Comparison of ENCODE assay signal across 8 cellular contexts in genomic region chr21:46229133-46229922, GRCh38. TPM values are rescaled to one million over a fixed set of nuclear protein-coding genes. Genes with fewer than 3 reads are reported as not detected.
DNase-seq lines count a peak whose midpoint lies in the region; ATAC-seq and TF ChIP-seq lines count a peak whose summit lies in the region.

No MANE protein-coding gene starts in this region.

- peak overlapping the region; percentile 98 for H3K27ac Mint-ChIP-seq in progenitor cell of endocrine pancreas

- H3K9me3 Mint-ChIP-seq in progenitor cell of endocrine pancreas (ENCODE audit: low read depth), result peaks cover 13% of the 10 kb centered on the region

- 0% methylated on average over 2 of the region's 72 CpGs; no CpG with 5 or more reads in 1 of the 2 donors for WGBS in gastroesophageal sphincter (ENCODE audit: low coverage in 1 of 2), 2 donors

- H3K4me3 ChIP-seq in WI38 (ENCODE audit: low read depth, low read length) (peak overlapping the region; percentile 65), gastroesophageal sphincter (peak overlapping the region; percentile 63 to 94)

- peak overlapping the region; percentile 96 for H3K4me3 Mint-ChIP-seq in progenitor cell of endocrine pancreas (ENCODE audit: low read depth)

- H3K27me3 ChIP-seq in gastroesophageal sphincter, result no peaks in the 10 kb centered on the region

- TF ChIP-seq EP300 in gastroesophageal sphincter (IDR thresholded peaks at IDR 0.05), result no peak

- no peak for TF ChIP-seq POLR2A in gastroesophageal sphincter (IDR thresholded peaks at IDR 0.05)

- peak; percentile 36 for TF ChIP-seq CTCF in WI38 (IDR thresholded peaks at IDR 0.05; ENCODE audit: low read depth, low read length)
- TF ChIP-seq CTCF in gastroesophageal sphincter (IDR thresholded peaks at IDR 0.05), result peak in 3 of 4 experiments; percentile 47 to 86 (median 53)
- peak; percentile 59 for TF ChIP-seq CTCF in progenitor cell of endocrine pancreas (IDR thresholded peaks at IDR 0.05; ENCODE audit: unreplicated experiment)

- H3K4me1 ChIP-seq in gastroesophageal sphincter, result peaks cover 0 to 50% (median 7%) of the 10 kb centered on the region in 3 donors

- H3K36me3 ChIP-seq in gastroesophageal sphincter, result peaks cover 0 to 17% of the 10 kb centered on the region in 2 donors

- ATAC-seq in GM21723 (IDR thresholded peaks at IDR 0.05; ENCODE audit: unreplicated experiment) (peak; percentile 31), gastroesophageal sphincter (peak; percentile 34), GM18517 (IDR thresholded peaks at IDR 0.05; ENCODE audit: unreplicated experiment) (no peak)

- peak; percentile 20 for DNase-seq in DMS153 treated with DMSO at 0.1 percent for 48 hours (lab: John Stamatoyannopoulos, UW; ENCODE audit: unreplicated experiment)
- DNase-seq in DMS153 (lab: John Stamatoyannopoulos, UW), result no peak
- peak; percentile 58 to 65 for DNase-seq in Kasumi-1 (lab: John Stamatoyannopoulos, UW)
- peak; percentile 56 for DNase-seq in progenitor cell of endocrine pancreas (ENCODE audit: low spot score, unreplicated experiment)

- peak overlapping the region; percentile 39 to 90 (median 83) for H3K27ac ChIP-seq in gastroesophageal sphincter

- H3K27me3 Mint-ChIP-seq in progenitor cell of endocrine pancreas, result no peaks in the 10 kb centered on the region

- peaks cover 29% of the 10 kb centered on the region for H3K4me1 Mint-ChIP-seq in progenitor cell of endocrine pancreas (ENCODE audit: low read depth)

- peaks cover 44% of the 10 kb centered on the region for H3K36me3 Mint-ChIP-seq in progenitor cell of endocrine pancreas (ENCODE audit: insufficient read depth)

- no peaks in the 10 kb centered on the region for H3K9me3 ChIP-seq in gastroesophageal sphincter

RNA-seq across cellular contexts. Expression of gene LSS, which starts 0.8 kb away (rescaled TPM):
- total RNA-seq in gastroesophageal sphincter (100 to 1,000 TPM in 1 of 4 donors, 10 to 100 TPM in 3; 57.7 to 104 (median 85.7) TPM), progenitor cell of endocrine pancreas (145 and 147 TPM in 2 replicates)

RNA-seq across cellular contexts. Expression of gene SPATC1L, which starts 45.1 kb away (rescaled TPM):
- total RNA-seq in gastroesophageal sphincter (10 to 100 TPM in 1 of 4 donors, 1 to 10 TPM in 2, under 1 TPM in 1; 0.54 to 20.4 (median 7.9) TPM), progenitor cell of endocrine pancreas (31.4 and 32.8 TPM in 2 replicates)

RNA-seq across cellular contexts. Expression of gene MCM3AP, which starts 56.1 kb away (rescaled TPM):
- total RNA-seq in gastroesophageal sphincter, result 10 to 100 TPM; 61.6 to 95.4 (median 71.7) TPM
- total RNA-seq in progenitor cell of endocrine pancreas, result 131 and 136 TPM in 2 replicates

RNA-seq across cellular contexts. Expression of gene YBEY, which starts 56.8 kb away (rescaled TPM):
- total RNA-seq in gastroesophageal sphincter (10 to 100 TPM in 3 of 4 donors, 1 to 10 TPM in 1; 6.1 to 16.3 (median 13.3) TPM), progenitor cell of endocrine pancreas (20.9 and 21.9 TPM in 2 replicates)
